Comparison of ENCODE assay signal across 9 cellular contexts in the genomic region with DNA sequence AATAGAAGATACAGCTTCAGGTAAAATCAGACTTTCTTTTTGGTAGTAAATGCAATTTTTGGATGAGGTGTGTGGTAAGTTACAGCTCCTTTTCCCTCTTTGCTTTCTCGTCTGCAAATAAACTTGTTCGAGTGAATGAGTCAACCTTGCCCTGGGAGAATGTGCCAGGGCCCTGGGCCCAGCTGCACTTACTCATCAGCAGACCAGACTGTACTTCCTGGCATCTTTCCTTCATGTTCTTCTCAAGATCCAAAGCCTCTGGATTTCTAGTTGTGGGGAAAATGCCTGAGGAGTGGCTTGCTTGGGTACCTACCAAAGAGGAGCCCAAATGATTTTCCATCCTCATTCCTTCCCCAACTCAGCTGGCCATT. TPM values are rescaled to one million over a fixed set of nuclear protein-coding genes. Genes with fewer than 3 reads are reported as not detected.
DNase-seq lines count a peak whose midpoint lies in the region; ATAC-seq, FAIRE-seq and TF ChIP-seq lines count a peak whose summit lies in the region.
"Had no signal": no experiment of that assay in that cellular context is flagged by ENCODE, and none has a peak within 500 bp of the region (broad histone marks: within the 10 kb centered on the region; RNA-seq: fewer than 3 reads in every experiment).

No MANE protein-coding gene starts in this region.

- no peaks in the 10 kb centered on the region for H3K4me1 ChIP-seq in astrocyte (ENCODE audit: insufficient read depth, low read length)
- peaks cover 8% of the 10 kb centered on the region for H3K4me1 ChIP-seq in keratinocyte (ENCODE audit: control insufficient read depth, extremely low read depth, insufficient read depth, low read length)
- peaks cover 6 to 44% (median 37%) of the 10 kb centered on the region in 5 donors for H3K4me1 ChIP-seq in subcutaneous abdominal adipose tissue (ENCODE audit: control insufficient read depth in 5 of 5, insufficient read depth in 5 of 5, low read length in 5 of 5)

- H3K27me3 ChIP-seq in astrocyte (ENCODE audit: insufficient read depth, low read length) (no peaks in the 10 kb centered on the region), keratinocyte (ENCODE audit: control insufficient read depth, extremely low read depth, insufficient read depth, low read length) (no peaks in the 10 kb centered on the region), subcutaneous abdominal adipose tissue (ENCODE audit: control insufficient read depth in 5 of 5, insufficient read depth in 4 of 5, low read length in 5 of 5) (no peaks in the 10 kb centered on the region)

- no peaks in the 10 kb centered on the region for H3K27me3 Mint-ChIP-seq in astrocyte (ENCODE audit: low read depth, unreplicated experiment)

- H3K4me3 Mint-ChIP-seq in astrocyte (ENCODE audit: unreplicated experiment): no peak overlapping the region

- no peak overlapping the region for H3K9ac ChIP-seq in astrocyte (ENCODE audit: low read length)
- no peak overlapping the region for H3K9ac ChIP-seq in keratinocyte (ENCODE audit: control insufficient read depth, extremely low read depth, insufficient read depth, low read length)
- no peak overlapping the region for H3K9ac ChIP-seq in subcutaneous abdominal adipose tissue (ENCODE audit: low read length in 5 of 5)

- H2AFZ ChIP-seq in astrocyte (ENCODE audit: low read depth, low read length): no peak overlapping the region
- H2AFZ ChIP-seq in keratinocyte (ENCODE audit: control insufficient read depth, low read length): no peak overlapping the region

- no peaks in the 10 kb centered on the region for H3K36me3 ChIP-seq in astrocyte (ENCODE audit: insufficient read depth, low read length)
- H3K36me3 ChIP-seq in keratinocyte (ENCODE audit: control insufficient read depth in 2 of 2, extremely low read depth in 1 of 2, insufficient read depth in 2 of 2, low read length in 2 of 2): no peaks in the 10 kb centered on the region
- H3K36me3 ChIP-seq in subcutaneous abdominal adipose tissue (ENCODE audit: control insufficient read depth in 5 of 5, insufficient read depth in 5 of 5, low read length in 5 of 5): no peaks in the 10 kb centered on the region

- H3K4me2 ChIP-seq in astrocyte (ENCODE audit: low read length) (peak overlapping the region; percentile 42), keratinocyte (ENCODE audit: control insufficient read depth, extremely low read depth, insufficient read depth, low read depth, low read length) (peak overlapping the region; percentile 39)

- no peaks in the 10 kb centered on the region for H3K79me2 ChIP-seq in astrocyte (ENCODE audit: insufficient read depth, low read length)
- H3K79me2 ChIP-seq in keratinocyte (ENCODE audit: control insufficient read depth, insufficient read depth, low read length): no peaks in the 10 kb centered on the region

- peaks cover 21% of the 10 kb centered on the region for H3K4me1 Mint-ChIP-seq in astrocyte (ENCODE audit: low read depth, unreplicated experiment)

- H3K4me3 ChIP-seq in astrocyte (ENCODE audit: insufficient read depth, low read depth, low read length) (no peak overlapping the region), keratinocyte (ENCODE audit: control insufficient read depth in 2 of 3, extremely low read depth in 1 of 3, insufficient read depth in 2 of 3, low read depth in 1 of 3, low read length in 3 of 3) (peak overlapping the region in 1 of 3 experiments; percentile 8), subcutaneous abdominal adipose tissue (ENCODE audit: low read depth in 1 of 5, low read length in 5 of 5) (no peak overlapping the region)

- no peaks in the 10 kb centered on the region for H3K9me3 Mint-ChIP-seq in astrocyte (ENCODE audit: unreplicated experiment)

- peak; percentile 83 for DNase-seq in H54 (ENCODE audit: insufficient read length, low spot score)
- DNase-seq in astrocyte (ENCODE audit: low read depth): peak; percentile 81
- peak; percentile 41 for DNase-seq in keratinocyte (ENCODE audit: low read depth, low spot score)
- DNase-seq: NCI-H524 had no signal

- TF ChIP-seq POLR2A in H54 (IDR thresholded peaks at IDR 0.05; ENCODE audit: low read depth, low read length): no peak

- no peaks in the 10 kb centered on the region for H3K36me3 Mint-ChIP-seq in astrocyte (ENCODE audit: low read depth, unreplicated experiment)

- TF ChIP-seq CTCF in astrocyte (IDR thresholded peaks at IDR 0.05; ENCODE audit: insufficient read depth, low read depth, low read length) (no peak), keratinocyte (optimal IDR thresholded peaks at IDR 0.05 in 1 of 3, IDR thresholded peaks at IDR 0.05 in 1 of 3, conservative IDR thresholded peaks at IDR 0.05 in 1 of 3; ENCODE audit: extremely low read depth in 1 of 3, insufficient read depth in 2 of 3, low read length in 3 of 3) (no peak)

- ATAC-seq in HG02571 (IDR thresholded peaks at IDR 0.05; ENCODE audit: unreplicated experiment): no peak
- no peak for ATAC-seq in HG02588 (IDR thresholded peaks at IDR 0.05; ENCODE audit: unreplicated experiment)
- ATAC-seq in GM19035 (IDR thresholded peaks at IDR 0.05; ENCODE audit: unreplicated experiment): no peak
- ATAC-seq in GM18858 (IDR thresholded peaks at IDR 0.05; ENCODE audit: unreplicated experiment): no peak

- FAIRE-seq in H54 (lab: Jason Lieb, UNC) (peak; percentile 69), astrocyte (lab: Jason Lieb, UNC) (peak; percentile 83), keratinocyte (lab: Jason Lieb, UNC) (peak; percentile 96)

- no peaks in the 10 kb centered on the region for H3K9me1 ChIP-seq in keratinocyte (ENCODE audit: control insufficient read depth, extremely low read depth, insufficient read depth, low read length)

- H3K9me3 ChIP-seq in astrocyte (ENCODE audit: insufficient read depth, low read depth, low read length) (no peaks in the 10 kb centered on the region), keratinocyte (ENCODE audit: control insufficient read depth, low read depth, low read length) (no peaks in the 10 kb centered on the region), subcutaneous abdominal adipose tissue (ENCODE audit: control insufficient read depth in 5 of 5, low read length in 5 of 5) (no peaks in the 10 kb centered on the region)

- no peaks in the 10 kb centered on the region for H4K20me1 ChIP-seq in astrocyte (ENCODE audit: insufficient read depth, low read length)
- no peaks in the 10 kb centered on the region for H4K20me1 ChIP-seq in keratinocyte (ENCODE audit: control insufficient read depth, extremely low read depth, insufficient read depth, low read length)

- H3K27ac Mint-ChIP-seq in astrocyte (ENCODE audit: unreplicated experiment): peak overlapping the region; percentile 89

- dilution Hi-C loops in keratinocyte (cut with MboI; ENCODE audit: extremely low pct_ligation_motif_present, low sequenced_read_pairs): no loop called here

- H3K27ac ChIP-seq in astrocyte (ENCODE audit: low read depth, low read length): no peak overlapping the region
- no peak overlapping the region for H3K27ac ChIP-seq in keratinocyte (ENCODE audit: control insufficient read depth, insufficient read depth, low read length)
- H3K27ac ChIP-seq in subcutaneous abdominal adipose tissue (ENCODE audit: low read depth, low read length): peak overlapping the region; percentile 59

RNA-seq across cellular contexts. Expression of gene G6PC1, which starts 5.4 kb away (rescaled TPM):
- total RNA-seq in astrocyte: not detected in 2 replicates
- not detected in 3 replicates for polyA plus RNA-seq in keratinocyte
- not detected for polyA plus RNA-seq in keratinocyte (2011; ENCODE audit: low read depth)
- not detected in 2 replicates for polyA plus RNA-seq in keratinocyte (2011; cell fraction: cytosol; rRNA removed)
- not detected in 2 replicates for polyA plus RNA-seq in keratinocyte (2011; cell fraction: nucleus; rRNA removed)
- not detected in 2 replicates for polyA plus RNA-seq in keratinocyte (2012; ENCODE audit: low replicate concordance)
- polyA minus RNA-seq in keratinocyte: not detected in 3 replicates
- polyA minus RNA-seq in keratinocyte (2011; cell fraction: cytosol; rRNA and poly(A)+ RNA removed): not detected
- not detected in 2 replicates for polyA minus RNA-seq in keratinocyte (2011; cell fraction: nucleus; rRNA and poly(A)+ RNA removed)

RNA-seq across cellular contexts. Expression of gene AOC3, which starts 44.2 kb away (rescaled TPM):
- total RNA-seq in astrocyte: 1.1 and 1.5 TPM in 2 replicates
- polyA plus RNA-seq in keratinocyte: 0.18 to 0.30 TPM (median 0.22 TPM) in 3 replicates
- 0.89 TPM for polyA plus RNA-seq in keratinocyte (2011; ENCODE audit: low read depth)
- polyA plus RNA-seq in keratinocyte (2011; cell fraction: cytosol; rRNA removed): 0.06 and 0.09 TPM in 2 replicates
- polyA plus RNA-seq in keratinocyte (2011; cell fraction: nucleus; rRNA removed): 2.0 TPM in 2 replicates
- polyA plus RNA-seq in keratinocyte (2012; ENCODE audit: low replicate concordance): 0.16 and 2.2 TPM in 2 replicates
- polyA minus RNA-seq in keratinocyte: 0.13 to 0.58 TPM (median 0.20 TPM) in 3 replicates
- polyA minus RNA-seq in keratinocyte (2011; cell fraction: cytosol; rRNA and poly(A)+ RNA removed): not detected
- 0.78 and 0.95 TPM in 2 replicates for polyA minus RNA-seq in keratinocyte (2011; cell fraction: nucleus; rRNA and poly(A)+ RNA removed)

RNA-seq across cellular contexts. Expression of gene AOC2, which starts 50.8 kb away (rescaled TPM):
- total RNA-seq in astrocyte: 4.1 and 5.0 TPM in 2 replicates
- 0.73 to 1.5 TPM (median 0.94 TPM) in 3 replicates for polyA plus RNA-seq in keratinocyte
- polyA plus RNA-seq in keratinocyte (2011; ENCODE audit: low read depth): 0.60 TPM
- 0.58 and 0.64 TPM in 2 replicates for polyA plus RNA-seq in keratinocyte (2011; cell fraction: cytosol; rRNA removed)
- 6.1 and 6.8 TPM in 2 replicates for polyA plus RNA-seq in keratinocyte (2011; cell fraction: nucleus; rRNA removed)
- 0.79 and 3.6 TPM in 2 replicates for polyA plus RNA-seq in keratinocyte (2012; ENCODE audit: low replicate concordance)
- polyA minus RNA-seq in keratinocyte: 1.2 to 3.4 TPM (median 1.6 TPM) in 3 replicates
- not detected for polyA minus RNA-seq in keratinocyte (2011; cell fraction: cytosol; rRNA and poly(A)+ RNA removed)
- 2.4 and 2.5 TPM in 2 replicates for polyA minus RNA-seq in keratinocyte (2011; cell fraction: nucleus; rRNA and poly(A)+ RNA removed)
